1 cellular context compared by ENCODE assay signal in the genomic region with DNA sequence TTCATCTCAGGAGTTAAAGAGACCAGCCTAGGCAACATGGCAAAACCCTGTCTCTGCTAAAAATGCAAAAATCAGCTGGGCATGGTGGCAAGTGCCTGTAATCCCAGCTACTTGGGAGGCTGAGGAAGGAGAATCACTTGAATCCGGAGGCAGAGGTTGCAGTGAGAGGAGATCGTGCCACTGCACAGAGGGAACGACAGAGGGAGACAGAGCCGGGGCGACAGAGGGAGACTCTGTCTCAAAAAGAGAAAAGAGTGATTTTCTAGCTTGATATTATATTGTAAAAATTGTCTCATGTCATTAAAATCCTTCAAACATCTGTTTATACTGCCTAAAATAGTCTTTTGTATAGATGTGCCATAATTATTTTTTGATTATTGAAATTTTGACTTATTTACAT.
TF ChIP-seq lines count a peak whose summit lies in the region.

No MANE protein-coding gene starts in this region.

TF ChIP-seq in H1, 55 proteins besides CTCF, POLR2A, EP300 and RAD21 (continued from another document):
- no peak for TF ChIP-seq SP4 (IDR thresholded peaks at IDR 0.05; ENCODE audit: low read length)
- no peak for TF ChIP-seq HDAC6 (IDR thresholded peaks at IDR 0.05; ENCODE audit: low read depth, low read length)
- no peak for TF ChIP-seq EZH2 (IDR thresholded peaks at IDR 0.05; ENCODE audit: low read depth, low read length, severe bottlenecking)
- no peak for TF ChIP-seq SP1 (IDR thresholded peaks at IDR 0.05; ENCODE audit: low read depth, low read length)
- TF ChIP-seq, protein P1, sequence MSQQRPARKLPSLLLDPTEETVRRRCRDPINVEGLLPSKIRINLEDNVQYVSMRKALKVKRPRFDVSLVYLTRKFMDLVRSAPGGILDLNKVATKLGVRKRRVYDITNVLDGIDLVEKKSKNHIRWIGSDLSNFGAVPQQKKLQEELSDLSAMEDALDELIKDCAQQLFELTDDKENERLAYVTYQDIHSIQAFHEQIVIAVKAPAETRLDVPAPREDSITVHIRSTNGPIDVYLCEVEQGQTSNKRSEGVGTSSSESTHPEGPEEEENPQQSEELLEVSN (IDR thresholded peaks at IDR 0.05): no peak
- TF ChIP-seq TAF1 (IDR thresholded peaks at IDR 0.05; ENCODE audit: low read depth, low read length): no peak
